1 cellular context compared by ENCODE assay signal in genomic region chr17:39199986-39200879, GRCh38.
TF ChIP-seq lines count a peak whose summit lies in the region.

Gene RPL19, plus strand, starts transcription at chr17:39200283. Its CDS starts 62 bp downstream, at chr17:39200345.

TF ChIP-seq in HepG2, 621 proteins besides CTCF, POLR2A, EP300 and RAD21 (continued from another document and continues in another):
- no peak for TF ChIP-seq ZNF18 (CRISPR knock-in tag; IDR thresholded peaks at IDR 0.05; ENCODE audit: insufficient replicate concordance)
- no peak; the same call in 1 of the 2 replicates for TF ChIP-seq RERE (CRISPR knock-in tag; IDR thresholded peaks at IDR 0.05; ENCODE audit: low read depth)
- TF ChIP-seq ZNF317 (CRISPR knock-in tag; IDR thresholded peaks at IDR 0.05), result peak; percentile 49; the same call in 1 of the 2 replicates
- TF ChIP-seq SUZ12 (IDR thresholded peaks at IDR 0.05; ENCODE audit: low read depth, low read length), result no peak
- no peak for TF ChIP-seq MIER2 (CRISPR knock-in tag; IDR thresholded peaks at IDR 0.05)
- no peak; the same call in 1 of the 2 replicates for TF ChIP-seq ZBTB20 (CRISPR knock-in tag; IDR thresholded peaks at IDR 0.05; ENCODE audit: borderline replicate concordance, low read depth)
- no peak; the same call in 1 of the 2 replicates for TF ChIP-seq NCOA2 (CRISPR knock-in tag; IDR thresholded peaks at IDR 0.05)
- no peak for TF ChIP-seq TCF7L2 (IDR thresholded peaks at IDR 0.05; ENCODE audit: low read depth, low read length)
- TF ChIP-seq USF2 (IDR thresholded peaks at IDR 0.05; ENCODE audit: low read depth, low read length), result peak; percentile 95
- peak; percentile 95; the same call in 1 of the 2 replicates for TF ChIP-seq USF2 (CRISPR knock-in tag; IDR thresholded peaks at IDR 0.05; ENCODE audit: borderline replicate concordance)
- TF ChIP-seq PBX2 (CRISPR knock-in tag; IDR thresholded peaks at IDR 0.05), result no peak
- no peak for TF ChIP-seq ZNF281 (CRISPR knock-in tag; IDR thresholded peaks at IDR 0.05; ENCODE audit: borderline replicate concordance)
- TF ChIP-seq SMARCC2 (IDR thresholded peaks at IDR 0.05), result no peak
- no peak; the same call in 1 of the 2 replicates for TF ChIP-seq PRDM4 (CRISPR knock-in tag; IDR thresholded peaks at IDR 0.05; ENCODE audit: borderline replicate concordance)
- peak; percentile 70; the same call in 1 of the 2 replicates for TF ChIP-seq ZNF619 (CRISPR knock-in tag; IDR thresholded peaks at IDR 0.05)
- peak; percentile 82 for TF ChIP-seq ZNF788 (CRISPR knock-in tag; IDR thresholded peaks at IDR 0.05; ENCODE audit: borderline replicate concordance)
- TF ChIP-seq ZNF430 (CRISPR knock-in tag; IDR thresholded peaks at IDR 0.05), result peak; percentile 7; the same call in 1 of the 2 replicates
- TF ChIP-seq ZNF562 (CRISPR knock-in tag; IDR thresholded peaks at IDR 0.05; ENCODE audit: borderline replicate concordance), result no peak
- peak; percentile 22; the same call in 1 of the 2 replicates for TF ChIP-seq SP4 (CRISPR knock-in tag; IDR thresholded peaks at IDR 0.05)
- peak; percentile 92 for TF ChIP-seq ATF7 (IDR thresholded peaks at IDR 0.05)
- TF ChIP-seq ATF7 (CRISPR knock-in tag; IDR thresholded peaks at IDR 0.05), result peak; percentile 24; the same call in 1 of the 2 replicates
- TF ChIP-seq ZNF44 (CRISPR knock-in tag; IDR thresholded peaks at IDR 0.05), result peak; percentile 82; the same call in 1 of the 2 replicates
- peak; percentile 92 for TF ChIP-seq ZNF230 (CRISPR knock-in tag; IDR thresholded peaks at IDR 0.05)
- no peak for TF ChIP-seq ZNF510 (CRISPR knock-in tag; IDR thresholded peaks at IDR 0.05; ENCODE audit: low read depth)
- no peak for TF ChIP-seq ZNF382 (CRISPR knock-in tag; IDR thresholded peaks at IDR 0.05; ENCODE audit: borderline replicate concordance)
- peak; percentile 86 for TF ChIP-seq ELK4 (CRISPR knock-in tag; IDR thresholded peaks at IDR 0.05; ENCODE audit: borderline replicate concordance)
- TF ChIP-seq SALL1 (CRISPR knock-in tag; IDR thresholded peaks at IDR 0.05), result peak; percentile 91
- TF ChIP-seq FOSL1 (CRISPR knock-in tag; IDR thresholded peaks at IDR 0.05; ENCODE audit: borderline replicate concordance), result peak; percentile 29; the same call in 1 of the 2 replicates
- peak; percentile 54; the same call in 1 of the 2 replicates for TF ChIP-seq MIER3 (CRISPR knock-in tag; IDR thresholded peaks at IDR 0.05; ENCODE audit: borderline replicate concordance)
- no peak for TF ChIP-seq MBD4 (IDR thresholded peaks at IDR 0.05; ENCODE audit: borderline replicate concordance, low read length)
- no peak for TF ChIP-seq SYNCRIP (IDR thresholded peaks at IDR 0.05; ENCODE audit: insufficient read depth, low read depth, low read length)
- TF ChIP-seq MLX (CRISPR knock-in tag; IDR thresholded peaks at IDR 0.05), result no peak; the same call in 1 of the 2 replicates
- TF ChIP-seq E2F2 (CRISPR knock-in tag; IDR thresholded peaks at IDR 0.05; ENCODE audit: borderline replicate concordance), result no peak
- TF ChIP-seq ZMAT3 (CRISPR knock-in tag; conservative IDR thresholded peaks at IDR 0.05), result peak; percentile 79
- peak; percentile 72 for TF ChIP-seq ZNF563 (CRISPR knock-in tag; IDR thresholded peaks at IDR 0.05)
- no peak for TF ChIP-seq THYN1 (CRISPR knock-in tag; IDR thresholded peaks at IDR 0.05; ENCODE audit: borderline replicate concordance, low read depth)
- no peak for TF ChIP-seq SMAD3 (CRISPR knock-in tag; IDR thresholded peaks at IDR 0.05)
